In the genomic region with DNA sequence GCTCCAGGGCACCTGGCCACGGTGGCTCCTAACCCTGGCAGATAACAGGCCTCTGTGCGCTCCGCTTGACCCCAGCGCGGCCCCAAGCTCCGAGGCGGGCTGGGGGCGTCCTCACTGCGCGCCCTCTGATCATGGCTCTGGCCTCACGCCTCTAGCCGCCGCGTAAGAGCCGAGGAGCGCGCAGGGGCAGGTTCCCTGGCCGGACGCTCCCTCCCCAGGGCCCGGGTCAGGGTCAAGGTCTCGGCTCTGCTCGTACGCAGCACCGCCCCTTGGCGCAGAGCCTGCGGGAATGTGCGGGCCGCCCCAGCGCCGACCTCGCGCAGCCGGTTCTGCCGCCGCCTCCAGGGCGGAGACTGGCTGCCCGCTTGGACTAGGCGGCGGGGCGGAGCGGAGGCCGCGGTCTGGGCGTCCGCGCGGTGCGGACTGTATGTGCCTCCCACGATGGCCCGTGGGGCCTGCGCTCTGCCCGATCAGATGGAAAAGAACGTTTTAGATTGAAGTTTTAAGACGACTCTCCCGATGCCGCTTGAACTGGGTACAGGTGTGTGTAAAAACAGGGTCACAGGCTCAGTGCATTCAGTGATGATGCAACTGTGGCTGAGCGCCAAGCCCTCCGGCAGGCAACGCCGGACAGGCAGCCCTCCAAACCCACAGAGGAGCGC, we compare ENCODE assay signal across 1 cellular context.
TF ChIP-seq lines count a peak whose summit lies in the region.

No MANE protein-coding gene starts in this region.

TF ChIP-seq in K562, 482 proteins besides CTCF, POLR2A, EP300 and RAD21 (continued from another document and continues in another):
- TF ChIP-seq RCOR1 (IDR thresholded peaks at IDR 0.05; ENCODE audit: borderline replicate concordance in 1 of 2, low read depth in 2 of 2, low read length in 2 of 2) (peak in 1 of 2 experiments; percentile 60; a peak in 1 of 4 replicates), MTA3 (IDR thresholded peaks at IDR 0.05; ENCODE audit: borderline replicate concordance) (peak; percentile 88; the same call in 1 of the 2 replicates), ZNF766 (CRISPR knock-in tag; conservative IDR thresholded peaks at IDR 0.05) (0 out of 2 replicates have a peak, but pooled peaks have one; percentile 28), ZEB2 (IDR thresholded peaks at IDR 0.05) (no peak), SIN3B (IDR thresholded peaks at IDR 0.05; ENCODE audit: low read depth) (0 out of 2 replicates have a peak, but pooled peaks have one; percentile 22), CTBP1 (IDR thresholded peaks at IDR 0.05; ENCODE audit: borderline replicate concordance) (peak; percentile 97), CBX1 (IDR thresholded peaks at IDR 0.05; ENCODE audit: low read depth) (0 out of 2 replicates have a peak, but pooled peaks have one; percentile 22), EGR1 (conservative IDR thresholded peaks at IDR 0.05) (no peak), CEBPG (CRISPR knock-in tag; IDR thresholded peaks at IDR 0.05) (peak; percentile 92), CEBPG (tag; conservative IDR thresholded peaks at IDR 0.05 in 1 of 2, IDR thresholded peaks at IDR 0.05 in 1 of 2) (peak; percentile 87 to 92), CHD1 (IDR thresholded peaks at IDR 0.05; ENCODE audit: low read length) (peak; percentile 43), DMBX1 (CRISPR knock-in tag; IDR thresholded peaks at IDR 0.05; ENCODE audit: borderline replicate concordance) (no peak), CREB1 (IDR thresholded peaks at IDR 0.05) (no peak), CREB1 (CRISPR knock-in tag; IDR thresholded peaks at IDR 0.05) (peak; percentile 66), NCOA2 (IDR thresholded peaks at IDR 0.05; ENCODE audit: partially characterized antibody in 2 of 2) (no peak), PRMT5 (CRISPR knock-in tag; IDR thresholded peaks at IDR 0.05) (no peak), CREM (IDR thresholded peaks at IDR 0.05; ENCODE audit: low read depth) (peak; percentile 25; the same call in 1 of the 2 replicates), NR2C1 (IDR thresholded peaks at IDR 0.05) (peak; percentile 64), NR2C1 (tag; IDR thresholded peaks at IDR 0.05) (peak; percentile 75), ZNF436 (CRISPR knock-in tag; IDR thresholded peaks at IDR 0.05) (no peak), CBFB (CRISPR knock-in tag; IDR thresholded peaks at IDR 0.05) (no peak), ZNF282 (CRISPR knock-in tag; IDR thresholded peaks at IDR 0.05) (peak; percentile 64; the same call in 1 of the 2 replicates), NFE2L1 (tag; IDR thresholded peaks at IDR 0.05; ENCODE audit: borderline replicate concordance, low read depth) (no peak), ARID1B (IDR thresholded peaks at IDR 0.05) (no peak), TAF7 (tag; IDR thresholded peaks at IDR 0.05) (peak; percentile 20; the same call in 1 of the 2 replicates), TAF1 (IDR thresholded peaks at IDR 0.05; ENCODE audit: control insufficient read depth, extremely low read depth, insufficient read depth, low read length, severe bottlenecking) (peak; percentile 20), HNRNPL (IDR thresholded peaks at IDR 0.05; ENCODE audit: low read depth, low read length) (peak; percentile 68), POLR2G (IDR thresholded peaks at IDR 0.05; ENCODE audit: low read depth, low read length) (peak; percentile 98), TCF3 (CRISPR knock-in tag; IDR thresholded peaks at IDR 0.05) (no peak), CEBPB (tag; IDR thresholded peaks at IDR 0.05) (peak; percentile 94), BCOR (IDR thresholded peaks at IDR 0.05) (peak; percentile 7; the same call in 1 of the 2 replicates), GTF2F1 (IDR thresholded peaks at IDR 0.05; ENCODE audit: low read depth, low read length) (no peak), NR2C2 (CRISPR knock-in tag; IDR thresholded peaks at IDR 0.05) (no peak), NR2C2 (tag; IDR thresholded peaks at IDR 0.05) (peak; percentile 91)
- TF ChIP-seq, protein P1, sequence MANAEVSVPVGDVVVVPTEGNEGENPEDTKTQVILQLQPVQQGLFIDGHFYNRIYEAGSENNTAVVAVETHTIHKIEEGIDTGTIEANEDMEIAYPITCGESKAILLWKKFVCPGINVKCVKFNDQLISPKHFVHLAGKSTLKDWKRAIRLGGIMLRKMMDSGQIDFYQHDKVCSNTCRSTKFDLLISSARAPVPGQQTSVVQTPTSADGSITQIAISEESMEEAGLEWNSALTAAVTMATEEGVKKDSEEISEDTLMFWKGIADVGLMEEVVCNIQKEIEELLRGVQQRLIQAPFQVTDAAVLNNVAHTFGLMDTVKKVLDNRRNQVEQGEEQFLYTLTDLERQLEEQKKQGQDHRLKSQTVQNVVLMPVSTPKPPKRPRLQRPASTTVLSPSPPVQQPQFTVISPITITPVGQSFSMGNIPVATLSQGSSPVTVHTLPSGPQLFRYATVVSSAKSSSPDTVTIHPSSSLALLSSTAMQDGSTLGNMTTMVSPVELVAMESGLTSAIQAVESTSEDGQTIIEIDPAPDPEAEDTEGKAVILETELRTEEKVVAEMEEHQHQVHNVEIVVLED (CRISPR knock-in tag; IDR thresholded peaks at IDR 0.05), result peak; percentile 65; the same call in 1 of the 2 replicates
- TF ChIP-seq, protein P2, sequence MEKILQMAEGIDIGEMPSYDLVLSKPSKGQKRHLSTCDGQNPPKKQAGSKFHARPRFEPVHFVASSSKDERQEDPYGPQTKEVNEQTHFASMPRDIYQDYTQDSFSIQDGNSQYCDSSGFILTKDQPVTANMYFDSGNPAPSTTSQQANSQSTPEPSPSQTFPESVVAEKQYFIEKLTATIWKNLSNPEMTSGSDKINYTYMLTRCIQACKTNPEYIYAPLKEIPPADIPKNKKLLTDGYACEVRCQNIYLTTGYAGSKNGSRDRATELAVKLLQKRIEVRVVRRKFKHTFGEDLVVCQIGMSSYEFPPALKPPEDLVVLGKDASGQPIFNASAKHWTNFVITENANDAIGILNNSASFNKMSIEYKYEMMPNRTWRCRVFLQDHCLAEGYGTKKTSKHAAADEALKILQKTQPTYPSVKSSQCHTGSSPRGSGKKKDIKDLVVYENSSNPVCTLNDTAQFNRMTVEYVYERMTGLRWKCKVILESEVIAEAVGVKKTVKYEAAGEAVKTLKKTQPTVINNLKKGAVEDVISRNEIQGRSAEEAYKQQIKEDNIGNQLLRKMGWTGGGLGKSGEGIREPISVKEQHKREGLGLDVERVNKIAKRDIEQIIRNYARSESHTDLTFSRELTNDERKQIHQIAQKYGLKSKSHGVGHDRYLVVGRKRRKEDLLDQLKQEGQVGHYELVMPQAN (IDR thresholded peaks at IDR 0.05; ENCODE audit: borderline replicate concordance), result no peak
- TF ChIP-seq, protein P3, sequence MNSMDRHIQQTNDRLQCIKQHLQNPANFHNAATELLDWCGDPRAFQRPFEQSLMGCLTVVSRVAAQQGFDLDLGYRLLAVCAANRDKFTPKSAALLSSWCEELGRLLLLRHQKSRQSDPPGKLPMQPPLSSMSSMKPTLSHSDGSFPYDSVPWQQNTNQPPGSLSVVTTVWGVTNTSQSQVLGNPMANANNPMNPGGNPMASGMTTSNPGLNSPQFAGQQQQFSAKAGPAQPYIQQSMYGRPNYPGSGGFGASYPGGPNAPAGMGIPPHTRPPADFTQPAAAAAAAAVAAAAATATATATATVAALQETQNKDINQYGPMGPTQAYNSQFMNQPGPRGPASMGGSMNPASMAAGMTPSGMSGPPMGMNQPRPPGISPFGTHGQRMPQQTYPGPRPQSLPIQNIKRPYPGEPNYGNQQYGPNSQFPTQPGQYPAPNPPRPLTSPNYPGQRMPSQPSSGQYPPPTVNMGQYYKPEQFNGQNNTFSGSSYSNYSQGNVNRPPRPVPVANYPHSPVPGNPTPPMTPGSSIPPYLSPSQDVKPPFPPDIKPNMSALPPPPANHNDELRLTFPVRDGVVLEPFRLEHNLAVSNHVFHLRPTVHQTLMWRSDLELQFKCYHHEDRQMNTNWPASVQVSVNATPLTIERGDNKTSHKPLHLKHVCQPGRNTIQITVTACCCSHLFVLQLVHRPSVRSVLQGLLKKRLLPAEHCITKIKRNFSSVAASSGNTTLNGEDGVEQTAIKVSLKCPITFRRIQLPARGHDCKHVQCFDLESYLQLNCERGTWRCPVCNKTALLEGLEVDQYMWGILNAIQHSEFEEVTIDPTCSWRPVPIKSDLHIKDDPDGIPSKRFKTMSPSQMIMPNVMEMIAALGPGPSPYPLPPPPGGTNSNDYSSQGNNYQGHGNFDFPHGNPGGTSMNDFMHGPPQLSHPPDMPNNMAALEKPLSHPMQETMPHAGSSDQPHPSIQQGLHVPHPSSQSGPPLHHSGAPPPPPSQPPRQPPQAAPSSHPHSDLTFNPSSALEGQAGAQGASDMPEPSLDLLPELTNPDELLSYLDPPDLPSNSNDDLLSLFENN (IDR thresholded peaks at IDR 0.05; ENCODE audit: low read depth in 2 of 2, low read length in 2 of 2), result peak in 1 of 2 experiments; percentile 34; a peak in 1 of 4 replicates
- TF ChIP-seq, protein P4, sequence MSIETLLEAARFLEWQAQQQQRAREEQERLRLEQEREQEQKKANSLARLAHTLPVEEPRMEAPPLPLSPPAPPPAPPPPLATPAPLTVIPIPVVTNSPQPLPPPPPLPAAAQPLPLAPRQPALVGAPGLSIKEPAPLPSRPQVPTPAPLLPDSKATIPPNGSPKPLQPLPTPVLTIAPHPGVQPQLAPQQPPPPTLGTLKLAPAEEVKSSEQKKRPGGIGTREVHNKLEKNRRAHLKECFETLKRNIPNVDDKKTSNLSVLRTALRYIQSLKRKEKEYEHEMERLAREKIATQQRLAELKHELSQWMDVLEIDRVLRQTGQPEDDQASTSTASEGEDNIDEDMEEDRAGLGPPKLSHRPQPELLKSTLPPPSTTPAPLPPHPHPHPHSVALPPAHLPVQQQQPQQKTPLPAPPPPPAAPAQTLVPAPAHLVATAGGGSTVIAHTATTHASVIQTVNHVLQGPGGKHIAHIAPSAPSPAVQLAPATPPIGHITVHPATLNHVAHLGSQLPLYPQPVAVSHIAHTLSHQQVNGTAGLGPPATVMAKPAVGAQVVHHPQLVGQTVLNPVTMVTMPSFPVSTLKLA (conservative IDR thresholded peaks at IDR 0.05), result peak in 1 of 2 experiments; percentile 63; a peak in 2 of 4 replicates
- TF ChIP-seq, protein P5, sequence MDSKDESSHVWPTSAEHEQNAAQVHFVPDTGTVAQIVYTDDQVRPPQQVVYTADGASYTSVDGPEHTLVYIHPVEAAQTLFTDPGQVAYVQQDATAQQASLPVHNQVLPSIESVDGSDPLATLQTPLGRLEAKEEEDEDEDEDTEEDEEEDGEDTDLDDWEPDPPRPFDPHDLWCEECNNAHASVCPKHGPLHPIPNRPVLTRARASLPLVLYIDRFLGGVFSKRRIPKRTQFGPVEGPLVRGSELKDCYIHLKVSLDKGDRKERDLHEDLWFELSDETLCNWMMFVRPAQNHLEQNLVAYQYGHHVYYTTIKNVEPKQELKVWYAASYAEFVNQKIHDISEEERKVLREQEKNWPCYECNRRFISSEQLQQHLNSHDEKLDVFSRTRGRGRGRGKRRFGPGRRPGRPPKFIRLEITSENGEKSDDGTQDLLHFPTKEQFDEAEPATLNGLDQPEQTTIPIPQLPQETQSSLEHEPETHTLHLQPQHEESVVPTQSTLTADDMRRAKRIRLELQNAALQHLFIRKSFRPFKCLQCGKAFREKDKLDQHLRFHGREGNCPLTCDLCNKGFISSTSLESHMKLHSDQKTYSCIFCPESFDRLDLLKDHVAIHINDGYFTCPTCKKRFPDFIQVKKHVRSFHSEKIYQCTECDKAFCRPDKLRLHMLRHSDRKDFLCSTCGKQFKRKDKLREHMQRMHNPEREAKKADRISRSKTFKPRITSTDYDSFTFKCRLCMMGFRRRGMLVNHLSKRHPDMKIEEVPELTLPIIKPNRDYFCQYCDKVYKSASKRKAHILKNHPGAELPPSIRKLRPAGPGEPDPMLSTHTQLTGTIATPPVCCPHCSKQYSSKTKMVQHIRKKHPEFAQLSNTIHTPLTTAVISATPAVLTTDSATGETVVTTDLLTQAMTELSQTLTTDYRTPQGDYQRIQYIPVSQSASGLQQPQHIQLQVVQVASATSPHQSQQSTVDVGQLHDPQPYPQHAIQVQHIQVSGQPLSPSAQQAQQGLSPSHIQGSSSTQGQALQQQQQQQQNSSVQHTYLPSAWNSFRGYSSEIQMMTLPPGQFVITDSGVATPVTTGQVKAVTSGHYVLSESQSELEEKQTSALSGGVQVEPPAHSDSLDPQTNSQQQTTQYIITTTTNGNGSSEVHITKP (IDR thresholded peaks at IDR 0.05; ENCODE audit: partially characterized antibody), result no peak
- TF ChIP-seq, protein P6, sequence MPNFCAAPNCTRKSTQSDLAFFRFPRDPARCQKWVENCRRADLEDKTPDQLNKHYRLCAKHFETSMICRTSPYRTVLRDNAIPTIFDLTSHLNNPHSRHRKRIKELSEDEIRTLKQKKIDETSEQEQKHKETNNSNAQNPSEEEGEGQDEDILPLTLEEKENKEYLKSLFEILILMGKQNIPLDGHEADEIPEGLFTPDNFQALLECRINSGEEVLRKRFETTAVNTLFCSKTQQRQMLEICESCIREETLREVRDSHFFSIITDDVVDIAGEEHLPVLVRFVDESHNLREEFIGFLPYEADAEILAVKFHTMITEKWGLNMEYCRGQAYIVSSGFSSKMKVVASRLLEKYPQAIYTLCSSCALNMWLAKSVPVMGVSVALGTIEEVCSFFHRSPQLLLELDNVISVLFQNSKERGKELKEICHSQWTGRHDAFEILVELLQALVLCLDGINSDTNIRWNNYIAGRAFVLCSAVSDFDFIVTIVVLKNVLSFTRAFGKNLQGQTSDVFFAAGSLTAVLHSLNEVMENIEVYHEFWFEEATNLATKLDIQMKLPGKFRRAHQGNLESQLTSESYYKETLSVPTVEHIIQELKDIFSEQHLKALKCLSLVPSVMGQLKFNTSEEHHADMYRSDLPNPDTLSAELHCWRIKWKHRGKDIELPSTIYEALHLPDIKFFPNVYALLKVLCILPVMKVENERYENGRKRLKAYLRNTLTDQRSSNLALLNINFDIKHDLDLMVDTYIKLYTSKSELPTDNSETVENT (CRISPR knock-in tag; IDR thresholded peaks at IDR 0.05), result peak; percentile 40; the same call in 1 of the 2 replicates
- TF ChIP-seq, protein P7, sequence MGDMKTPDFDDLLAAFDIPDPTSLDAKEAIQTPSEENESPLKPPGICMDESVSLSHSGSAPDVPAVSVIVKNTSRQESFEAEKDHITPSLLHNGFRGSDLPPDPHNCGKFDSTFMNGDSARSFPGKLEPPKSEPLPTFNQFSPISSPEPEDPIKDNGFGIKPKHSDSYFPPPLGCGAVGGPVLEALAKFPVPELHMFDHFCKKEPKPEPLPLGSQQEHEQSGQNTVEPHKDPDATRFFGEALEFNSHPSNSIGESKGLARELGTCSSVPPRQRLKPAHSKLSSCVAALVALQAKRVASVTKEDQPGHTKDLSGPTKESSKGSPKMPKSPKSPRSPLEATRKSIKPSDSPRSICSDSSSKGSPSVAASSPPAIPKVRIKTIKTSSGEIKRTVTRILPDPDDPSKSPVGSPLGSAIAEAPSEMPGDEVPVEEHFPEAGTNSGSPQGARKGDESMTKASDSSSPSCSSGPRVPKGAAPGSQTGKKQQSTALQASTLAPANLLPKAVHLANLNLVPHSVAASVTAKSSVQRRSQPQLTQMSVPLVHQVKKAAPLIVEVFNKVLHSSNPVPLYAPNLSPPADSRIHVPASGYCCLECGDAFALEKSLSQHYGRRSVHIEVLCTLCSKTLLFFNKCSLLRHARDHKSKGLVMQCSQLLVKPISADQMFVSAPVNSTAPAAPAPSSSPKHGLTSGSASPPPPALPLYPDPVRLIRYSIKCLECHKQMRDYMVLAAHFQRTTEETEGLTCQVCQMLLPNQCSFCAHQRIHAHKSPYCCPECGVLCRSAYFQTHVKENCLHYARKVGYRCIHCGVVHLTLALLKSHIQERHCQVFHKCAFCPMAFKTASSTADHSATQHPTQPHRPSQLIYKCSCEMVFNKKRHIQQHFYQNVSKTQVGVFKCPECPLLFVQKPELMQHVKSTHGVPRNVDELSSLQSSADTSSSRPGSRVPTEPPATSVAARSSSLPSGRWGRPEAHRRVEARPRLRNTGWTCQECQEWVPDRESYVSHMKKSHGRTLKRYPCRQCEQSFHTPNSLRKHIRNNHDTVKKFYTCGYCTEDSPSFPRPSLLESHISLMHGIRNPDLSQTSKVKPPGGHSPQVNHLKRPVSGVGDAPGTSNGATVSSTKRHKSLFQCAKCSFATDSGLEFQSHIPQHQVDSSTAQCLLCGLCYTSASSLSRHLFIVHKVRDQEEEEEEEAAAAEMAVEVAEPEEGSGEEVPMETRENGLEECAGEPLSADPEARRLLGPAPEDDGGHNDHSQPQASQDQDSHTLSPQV (IDR thresholded peaks at IDR 0.05), result peak; percentile 71
